In genomic region chr22:24506802-24507438, GRCh38 we compare ENCODE assay signal across 12 cellular contexts. TPM values are rescaled to one million over a fixed set of nuclear protein-coding genes. Genes with fewer than 3 reads are reported as not detected.
A peak's percentile ranks its signal among the peaks of the same experiment; 100 is the strongest.
DNase-seq lines count a peak whose midpoint lies in the region; ATAC-seq, FAIRE-seq and TF ChIP-seq lines count a peak whose summit lies in the region.
"Had no signal": no experiment of that assay in that cellular context is flagged by ENCODE, and none has a peak within 500 bp of the region (broad histone marks: within the 10 kb centered on the region; RNA-seq: fewer than 3 reads in every experiment).

No MANE protein-coding gene starts in this region.

- intact Hi-C loops in psoas muscle (cut with DNase I) = loop anchor here in 1 of 2 donors (10.0 kb wide), 1 partner anchor 182 kb away; no protein-coding TSS in a partner anchor

- FAIRE-seq in GM19239 (lab: Jason Lieb, UNC) = peak; percentile 44
- FAIRE-seq in bronchial epithelial cell (lab: Jason Lieb, UNC) = no peak

- H3K27ac Mint-ChIP-seq in osteocyte (ENCODE audit: unreplicated experiment) (peak overlapping the region; percentile 24), mesothelial cell of epicardium (no peak overlapping the region)
- H3K27ac Mint-ChIP-seq: activated naive CD8-positive, alpha-beta T cell treated with anti-CD3 and anti-CD28 coated beads for 36 hours had no signal

- DNase-seq in GM19239 (ENCODE audit: insufficient read length, low spot score) (no peak), NCI-H187 (lab: John Stamatoyannopoulos, UW) (peak; percentile 40 to 58), bronchial epithelial cell (ENCODE audit: low read depth) (peak; percentile 66), osteocyte (ENCODE audit: extremely low spot score, unreplicated experiment) (no peak), psoas muscle (no peak), mesothelial cell of epicardium (ENCODE audit: low spot score in 2 of 2, unreplicated experiment in 2 of 2) (no peak), KG1 (lab: John Stamatoyannopoulos, UW) (no peak)
- DNase-seq: activated naive CD8-positive, alpha-beta T cell treated with anti-CD3 and anti-CD28 coated beads for 36 hours; glutamatergic neuron; right cardiac atrium; testis had no signal

- H3K4me3 Mint-ChIP-seq in osteocyte (ENCODE audit: unreplicated experiment) = no peak overlapping the region
- H3K4me3 Mint-ChIP-seq in mesothelial cell of epicardium = no peak overlapping the region
- H3K4me3 Mint-ChIP-seq: activated naive CD8-positive, alpha-beta T cell treated with anti-CD3 and anti-CD28 coated beads for 36 hours had no signal

- H3K27me3 Mint-ChIP-seq in osteocyte (ENCODE audit: unreplicated experiment) = no peaks in the 10 kb centered on the region
- H3K27me3 Mint-ChIP-seq in mesothelial cell of epicardium (ENCODE audit: low read depth) = peaks cover 14% of the 10 kb centered on the region

- no peak overlapping the region for H3K27ac ChIP-seq in psoas muscle
- H3K27ac ChIP-seq: testis had no signal

- no peaks in the 10 kb centered on the region for H3K9me3 ChIP-seq in psoas muscle
- H3K9me3 ChIP-seq: testis had no signal

- ATAC-seq in psoas muscle = no peak
- no peak for ATAC-seq in GM21737 (IDR thresholded peaks at IDR 0.05; ENCODE audit: unreplicated experiment)
- ATAC-seq: right cardiac atrium had no signal

- H3K9me3 Mint-ChIP-seq in osteocyte (ENCODE audit: unreplicated experiment) (no peaks in the 10 kb centered on the region), mesothelial cell of epicardium (no peaks in the 10 kb centered on the region)
- H3K9me3 Mint-ChIP-seq: activated naive CD8-positive, alpha-beta T cell treated with anti-CD3 and anti-CD28 coated beads for 36 hours had no signal

- TF ChIP-seq CTCF in bronchial epithelial cell (IDR thresholded peaks at IDR 0.05; ENCODE audit: insufficient read depth, low read length, severe bottlenecking) = no peak
- no peak for TF ChIP-seq CTCF in osteocyte (IDR thresholded peaks at IDR 0.05)
- TF ChIP-seq CTCF in psoas muscle (IDR thresholded peaks at IDR 0.05) = no peak
- no peak for TF ChIP-seq CTCF in mesothelial cell of epicardium (IDR thresholded peaks at IDR 0.05; ENCODE audit: unreplicated experiment)

- WGBS in psoas muscle, 3 donors = 67 to 81% (median 68%) methylated on average over 6 of the region's 6 CpGs

- no peak overlapping the region for H3K4me3 ChIP-seq in bronchial epithelial cell (ENCODE audit: low read depth, low read length)
- H3K4me3 ChIP-seq in psoas muscle = no peak overlapping the region
- H3K4me3 ChIP-seq: testis had no signal

- H3K4me1 ChIP-seq in psoas muscle = peaks cover 19% of the 10 kb centered on the region

- H3K36me3 ChIP-seq in bronchial epithelial cell (ENCODE audit: control insufficient read depth, insufficient read depth, low read length) (no peaks in the 10 kb centered on the region), psoas muscle (ENCODE audit: insufficient read depth in 1 of 2, low read depth in 1 of 2) (no peaks in the 10 kb centered on the region)

- H3K4me1 Mint-ChIP-seq in osteocyte (ENCODE audit: unreplicated experiment) = peaks cover 21% of the 10 kb centered on the region
- H3K4me1 Mint-ChIP-seq in mesothelial cell of epicardium = peaks cover 14% of the 10 kb centered on the region

- no peaks in the 10 kb centered on the region for H3K36me3 Mint-ChIP-seq in osteocyte (ENCODE audit: unreplicated experiment)
- no peaks in the 10 kb centered on the region for H3K36me3 Mint-ChIP-seq in mesothelial cell of epicardium
- H3K36me3 Mint-ChIP-seq: activated naive CD8-positive, alpha-beta T cell treated with anti-CD3 and anti-CD28 coated beads for 36 hours had no signal

- H3K27me3 ChIP-seq in bronchial epithelial cell (ENCODE audit: control insufficient read depth, insufficient read depth, low read length) (no peaks in the 10 kb centered on the region), psoas muscle (ENCODE audit: insufficient read depth in 3 of 3, low read length in 2 of 3) (no peaks in the 10 kb centered on the region)
- H3K27me3 ChIP-seq: testis had no signal

RNA-seq across cellular contexts. Expression of gene UPB1, which starts 11.8 kb away (rescaled TPM):
- total RNA-seq in bronchial epithelial cell (not detected in 2 replicates), osteocyte (not detected in 2 replicates), psoas muscle (under 1 TPM; 0.07 to 0.82 (median 0.19) TPM), mesothelial cell of epicardium (1.3 to 1.5 TPM (median 1.3 TPM) in 3 replicates)
- polyA plus RNA-seq in psoas muscle = under 1 TPM; 0.11 to 0.21 (median 0.18) TPM

RNA-seq across cellular contexts. Expression of gene GUCD1, which starts 48.0 kb away (rescaled TPM):
- total RNA-seq in bronchial epithelial cell = 71.6 and 134 TPM in 2 replicates
- total RNA-seq in osteocyte = 79.3 and 81.5 TPM in 2 replicates
- 100 to 1,000 TPM; 114 to 232 (median 181) TPM for total RNA-seq in psoas muscle
- 100 to 1,000 TPM; 137 to 180 (median 151) TPM for polyA plus RNA-seq in psoas muscle
- total RNA-seq in mesothelial cell of epicardium = 79.4 to 83.6 TPM (median 83.2 TPM) in 3 replicates

RNA-seq across cellular contexts. Expression of gene SNRPD3, which starts 48.9 kb away (rescaled TPM):
- total RNA-seq in bronchial epithelial cell = 147 and 182 TPM in 2 replicates
- 73.3 and 84.9 TPM in 2 replicates for total RNA-seq in osteocyte
- 10 to 100 TPM; 68.8 to 90.5 (median 75.8) TPM for total RNA-seq in psoas muscle
- 100 to 1,000 TPM in 2 of 3 donors, 10 to 100 TPM in 1; 82.7 to 129 (median 110) TPM for polyA plus RNA-seq in psoas muscle
- 95.1 to 110 TPM (median 102 TPM) in 3 replicates for total RNA-seq in mesothelial cell of epicardium

Comparison
In these comparisons a context has a peak if more than half of its experiments do, and no peak if none do; other contexts are left out.
1. DNase-seq: peak in NCI-H187 (2 of 2) and bronchial epithelial cell (single experiment); none in GM19239 (single experiment), osteocyte (single experiment), psoas muscle (0 of 2), mesothelial cell of epicardium (0 of 2) and KG1 (single experiment).